ENCODE assay signal across 18 cellular contexts in the genomic region with DNA sequence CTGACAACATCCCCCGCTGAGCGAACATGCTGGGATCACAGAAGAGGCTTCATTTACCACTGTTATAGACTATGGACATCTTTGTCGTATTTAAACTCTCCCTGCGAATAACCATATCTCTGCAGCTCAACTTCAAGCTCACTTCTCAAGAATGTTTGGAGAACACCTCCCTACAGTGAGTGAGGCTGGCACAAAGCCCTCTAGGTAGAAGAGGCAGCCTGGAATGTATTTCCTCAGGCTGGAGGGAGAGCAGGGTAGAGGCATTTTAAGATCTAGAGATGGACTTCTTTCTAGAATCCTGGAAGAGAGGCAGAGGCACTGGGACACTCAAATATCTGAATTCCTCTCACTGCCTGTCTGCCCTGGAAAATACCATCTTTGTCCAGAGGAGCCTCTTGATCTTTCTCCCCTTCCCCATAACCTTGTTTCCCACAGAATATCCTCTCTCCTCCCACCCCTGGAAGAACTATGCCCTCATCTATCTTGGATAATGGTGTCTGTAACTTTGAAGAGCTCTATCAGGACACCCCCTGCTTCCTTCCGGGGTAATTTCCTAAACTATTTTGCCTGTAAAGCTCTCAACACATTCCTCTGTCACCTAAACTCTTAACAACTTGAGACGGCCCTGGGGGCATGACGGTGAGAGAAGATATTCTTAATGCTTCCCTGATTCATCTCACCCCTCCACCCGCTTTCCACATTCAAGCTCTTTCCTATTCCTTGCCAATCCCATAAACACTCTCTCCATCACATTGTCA. TPM values are rescaled to one million over a fixed set of nuclear protein-coding genes. Genes with fewer than 3 reads are reported as not detected.
A peak's percentile ranks its signal among the peaks of the same experiment; 100 is the strongest.
DNase-seq lines count a peak whose midpoint lies in the region; TF ChIP-seq lines count a peak whose summit lies in the region.
"Had no signal": no experiment of that assay in that cellular context is flagged by ENCODE, and none has a peak within 500 bp of the region (broad histone marks: within the 10 kb centered on the region; RNA-seq: fewer than 3 reads in every experiment).

No MANE protein-coding gene starts in this region.

- H3K9me3 ChIP-seq in HUES6 (ENCODE audit: control insufficient read depth, insufficient read depth, low read depth, low read length) (no peaks in the 10 kb centered on the region), trophoblast cell (ENCODE audit: insufficient read depth, low read depth, low read length) (no peaks in the 10 kb centered on the region)
- H3K9me3 ChIP-seq: Caco-2 had no signal

- peaks cover 4% of the 10 kb centered on the region for H3K4me1 Mint-ChIP-seq in glutamatergic neuron (ENCODE audit: low read depth, unreplicated experiment)
- peaks cover 15% of the 10 kb centered on the region for H3K4me1 Mint-ChIP-seq in activated CD4-positive, alpha-beta memory T cell treated with anti-CD3 and anti-CD28 coated beads, Interleukin-2, amount 10 ng/mL, durations not matched to agents 7 days and 5 days

- H2BK120ac ChIP-seq in trophoblast cell (ENCODE audit: insufficient read depth, low read length, poor library complexity) = no peak overlapping the region

- no peak overlapping the region for H3K27ac Mint-ChIP-seq in glutamatergic neuron (ENCODE audit: unreplicated experiment)
- H3K27ac Mint-ChIP-seq in activated CD4-positive, alpha-beta memory T cell treated with anti-CD3 and anti-CD28 coated beads, Interleukin-2, amount 10 ng/mL, durations not matched to agents 7 days and 5 days = no peak overlapping the region
- H3K27ac Mint-ChIP-seq: H9 had no signal

- H3K23ac ChIP-seq in trophoblast cell (ENCODE audit: low read length) = no peak overlapping the region

- H3K79me1 ChIP-seq in trophoblast cell (ENCODE audit: low read length) = peaks cover 9% of the 10 kb centered on the region

- intact Hi-C loops in dorsolateral prefrontal cortex (cut with DNase I) = loop anchor here in 1 of 2 donors (5.0 kb wide), 2 partner anchors 68 to 297 kb away; no protein-coding TSS in a partner anchor

- no peak overlapping the region for H2AK5ac ChIP-seq in trophoblast cell (ENCODE audit: low read length)

- H3K9ac ChIP-seq in HUES6 (ENCODE audit: low read length) = peak overlapping the region; percentile 14
- H3K9ac ChIP-seq in trophoblast cell (ENCODE audit: low read length) = no peak overlapping the region

- no peak overlapping the region for H4K91ac ChIP-seq in trophoblast cell (ENCODE audit: low read depth, low read length)

- no peaks in the 10 kb centered on the region for H3K36me3 Mint-ChIP-seq in glutamatergic neuron (ENCODE audit: unreplicated experiment)
- H3K36me3 Mint-ChIP-seq in activated CD4-positive, alpha-beta memory T cell treated with anti-CD3 and anti-CD28 coated beads, Interleukin-2, amount 10 ng/mL, durations not matched to agents 7 days and 5 days (ENCODE audit: low read depth) = no peaks in the 10 kb centered on the region

- DNase-seq in EL (peak; percentile 69), glutamatergic neuron (no peak), trophoblast cell (peak; percentile 91 to 96), dorsolateral prefrontal cortex (no peak), mesenteric fat pad (ENCODE audit: low spot score) (no peak)
- no peak for DNase-seq in activated CD4-positive, alpha-beta memory T cell treated with anti-CD3 and anti-CD28 coated beads, Interleukin-2, amount 10 ng/mL, durations not matched to agents 7 days and 5 days
- DNase-seq: ACHN, AML-193, Caco-2, H9, KBM-7, NCI-H1092, NCI-H146, NCI-H2081 treated with DMSO at 0.1 percent for 48 hours, NCI-H510A treated with DMSO at 0.1 percent for 48 hours, SHP77 had no signal

- POLR2A ChIA-PET in activated CD4-positive, alpha-beta memory T cell treated with anti-CD3 and anti-CD28 coated beads, Interleukin-2, amount 10 ng/mL, durations not matched to agents 7 days and 5 days (lab: Charles Lee) = no interaction called here

- H3K27ac ChIP-seq in HUES6 (ENCODE audit: low read depth, low read length) (no peak overlapping the region), trophoblast cell (ENCODE audit: low read depth, low read length) (no peak overlapping the region), dorsolateral prefrontal cortex (no peak overlapping the region)

- TF ChIP-seq CTCF in glutamatergic neuron (IDR thresholded peaks at IDR 0.05; ENCODE audit: partially characterized antibody, unreplicated experiment) = no peak
- no peak for TF ChIP-seq CTCF in dorsolateral prefrontal cortex (IDR thresholded peaks at IDR 0.05 in 54 of 56, conservative IDR thresholded peaks at IDR 0.05 in 2 of 56; ENCODE audit: low read depth in 1 of 56, partially characterized antibody in 56 of 56)

- peaks cover 2% of the 10 kb centered on the region for H3K27me3 Mint-ChIP-seq in glutamatergic neuron (ENCODE audit: unreplicated experiment)
- peaks cover 68% of the 10 kb centered on the region for H3K27me3 Mint-ChIP-seq in activated CD4-positive, alpha-beta memory T cell treated with anti-CD3 and anti-CD28 coated beads, Interleukin-2, amount 10 ng/mL, durations not matched to agents 7 days and 5 days

- H3K4me3 Mint-ChIP-seq in glutamatergic neuron (ENCODE audit: unreplicated experiment) = peak overlapping the region; percentile 2
- H3K4me3 Mint-ChIP-seq in activated CD4-positive, alpha-beta memory T cell treated with anti-CD3 and anti-CD28 coated beads, Interleukin-2, amount 10 ng/mL, durations not matched to agents 7 days and 5 days = no peak overlapping the region
- H3K4me3 Mint-ChIP-seq: H9 had no signal

- 0 out of 2 replicates have a peak, but pooled peaks cover 2% of the 10 kb centered on the region for H3K27me3 ChIP-seq in HUES6 (ENCODE audit: control insufficient read depth, insufficient read depth, low read length)
- no peaks in the 10 kb centered on the region for H3K27me3 ChIP-seq in trophoblast cell (ENCODE audit: insufficient read depth, low read length)
- peaks cover 0 to 12% (median 0%) of the 10 kb centered on the region in 45 donors for H3K27me3 ChIP-seq in dorsolateral prefrontal cortex

- no peak overlapping the region for H3K18ac ChIP-seq in trophoblast cell (ENCODE audit: low read length)

- CTCF ChIA-PET in activated CD4-positive, alpha-beta memory T cell treated with anti-CD3 and anti-CD28 coated beads, Interleukin-2, amount 10 ng/mL, durations not matched to agents 7 days and 5 days (lab: Charles Lee) = interaction anchor here (0.6 to 1.1 kb wide), 3 partner anchors 9 to 200 kb away, joined by 3 read pairs; no protein-coding TSS in a partner anchor

- no peak overlapping the region for H3K4me3 ChIP-seq in HUES6 (ENCODE audit: low read depth, low read length)
- H3K4me3 ChIP-seq in trophoblast cell (ENCODE audit: low read depth, low read length) = no peak overlapping the region
- no peak overlapping the region for H3K4me3 ChIP-seq in dorsolateral prefrontal cortex

- H3K4me2 ChIP-seq in trophoblast cell (ENCODE audit: low read length) = no peak overlapping the region

- H3K14ac ChIP-seq in trophoblast cell (ENCODE audit: low read length) = no peak overlapping the region

- H4K8ac ChIP-seq in trophoblast cell (ENCODE audit: low read depth, low read length) = no peak overlapping the region

- H3K9me3 Mint-ChIP-seq in glutamatergic neuron (ENCODE audit: unreplicated experiment) = peaks cover 11% of the 10 kb centered on the region
- no peaks in the 10 kb centered on the region for H3K9me3 Mint-ChIP-seq in activated CD4-positive, alpha-beta memory T cell treated with anti-CD3 and anti-CD28 coated beads, Interleukin-2, amount 10 ng/mL, durations not matched to agents 7 days and 5 days
- H3K9me3 Mint-ChIP-seq: H9 had no signal

- peaks cover 7% of the 10 kb centered on the region for H3K79me2 ChIP-seq in trophoblast cell (ENCODE audit: control insufficient read depth, insufficient read depth, low read length, poor library complexity)

- H2BK12ac ChIP-seq in trophoblast cell (ENCODE audit: low read length) = no peak overlapping the region

- WGBS in trophoblast cell (ENCODE audit: extremely low coverage, insufficient coverage, insufficient read length) = no CpG with 5 or more reads among the region's 8 CpGs

- H2BK5ac ChIP-seq in trophoblast cell (ENCODE audit: low read depth, low read length, poor library complexity) = no peak overlapping the region

- H4K12ac ChIP-seq in trophoblast cell (ENCODE audit: low read depth, low read length) = no peak overlapping the region

- H2AFZ ChIP-seq in trophoblast cell (ENCODE audit: insufficient read depth, low read length, poor library complexity) = no peak overlapping the region

- no peaks in the 10 kb centered on the region for H3K36me3 ChIP-seq in HUES6 (ENCODE audit: control insufficient read depth, insufficient read depth, low read length)
- H3K36me3 ChIP-seq in trophoblast cell (ENCODE audit: control insufficient read depth in 1 of 2, insufficient read depth in 2 of 2, low read length in 2 of 2) = no peaks in the 10 kb centered on the region

- H3K4me1 ChIP-seq in HUES6 (ENCODE audit: control insufficient read depth, insufficient read depth, low read length) (peaks cover 14% of the 10 kb centered on the region), trophoblast cell (ENCODE audit: control insufficient read depth in 1 of 2, insufficient read depth in 2 of 2, low read length in 2 of 2) (peaks cover 3 to 9% of the 10 kb centered on the region in 2 experiments)

- H3K4ac ChIP-seq in trophoblast cell (ENCODE audit: low read depth, low read length) = no peak overlapping the region

RNA-seq across cellular contexts. Expression of a gene that starts 2.4 kb away (rescaled TPM):
- total RNA-seq in glutamatergic neuron (ENCODE audit: unreplicated experiment) = 26.7 TPM
- 23.0 and 24.3 TPM in 2 replicates for polyA plus RNA-seq in trophoblast cell (2013)
- total RNA-seq in activated CD4-positive, alpha-beta memory T cell treated with anti-CD3 and anti-CD28 coated beads, Interleukin-2, amount 10 ng/mL, durations not matched to agents 7 days and 5 days = not detected
- 10 to 100 TPM; 21.0 to 78.4 (median 36.3) TPM for total RNA-seq in dorsolateral prefrontal cortex
- 51.9 TPM for total RNA-seq in mesenteric fat pad

RNA-seq across cellular contexts. Expression of a gene that starts 36.2 kb away (rescaled TPM):
- total RNA-seq in glutamatergic neuron (ENCODE audit: unreplicated experiment) (not detected), dorsolateral prefrontal cortex (not detected), mesenteric fat pad (not detected)
- not detected in 2 replicates for polyA plus RNA-seq in trophoblast cell (2013)
- total RNA-seq in activated CD4-positive, alpha-beta memory T cell treated with anti-CD3 and anti-CD28 coated beads, Interleukin-2, amount 10 ng/mL, durations not matched to agents 7 days and 5 days = not detected
- total RNA-seq: Caco-2, G401, H9 had no signal

RNA-seq across cellular contexts. Expression of a gene that starts 57.9 kb away (rescaled TPM):
- total RNA-seq in glutamatergic neuron (ENCODE audit: unreplicated experiment) (not detected), dorsolateral prefrontal cortex (not detected), mesenteric fat pad (not detected)
- polyA plus RNA-seq in trophoblast cell (2013) = not detected in 2 replicates
- not detected for total RNA-seq in activated CD4-positive, alpha-beta memory T cell treated with anti-CD3 and anti-CD28 coated beads, Interleukin-2, amount 10 ng/mL, durations not matched to agents 7 days and 5 days
- total RNA-seq: Caco-2, G401, H9 had no signal

Comparison
In these comparisons a context has a peak if more than half of its experiments do, and no peak if none do; other contexts are left out.
1. DNase-seq: peak in EL (single experiment) and trophoblast cell (2 of 2); none in glutamatergic neuron (single experiment), activated CD4-positive, alpha-beta memory T cell treated with anti-CD3 and anti-CD28 coated beads, Interleukin-2, amount 10 ng/mL, durations not matched to agents 7 days and 5 days (single experiment), dorsolateral prefrontal cortex (0 of 10) and mesenteric fat pad (single experiment).
2. RNA of a gene that starts 2.4 kb away (total RNA-seq): 51.9 TPM in mesenteric fat pad (single experiment), 21.0 to 78.4 TPM in dorsolateral prefrontal cortex and 26.7 TPM in glutamatergic neuron (single experiment); not detected in activated CD4-positive, alpha-beta memory T cell treated with anti-CD3 and anti-CD28 coated beads, Interleukin-2, amount 10 ng/mL, durations not matched to agents 7 days and 5 days; every median in the first group is over 10 times any median in the second.